In genomic region chr20:50911716-50912115, GRCh38 we compare ENCODE assay signal across 1 cellular context.
TF ChIP-seq lines count a peak whose summit lies in the region.

No MANE protein-coding gene starts in this region.

TF ChIP-seq in K562, 482 proteins besides CTCF, POLR2A, EP300 and RAD21:
- TF ChIP-seq CCNT2 (IDR thresholded peaks at IDR 0.05; ENCODE audit: borderline replicate concordance, extremely low read depth, insufficient read length, low read depth, low read length) (peak; percentile 17), NR2C1 (IDR thresholded peaks at IDR 0.05) (no peak), NR2C1 (tag; IDR thresholded peaks at IDR 0.05) (no peak), PBX2 (CRISPR knock-in tag; IDR thresholded peaks at IDR 0.05; ENCODE audit: low read depth) (no peak), PBX2 (tag; conservative IDR thresholded peaks at IDR 0.05; ENCODE audit: low read depth) (no peak), MTA2 (IDR thresholded peaks at IDR 0.05; ENCODE audit: low read depth) (peak; percentile 49; the same call in 1 of the 2 replicates), CBFA2T3 (IDR thresholded peaks at IDR 0.05) (peak; percentile 79), TBL1XR1 (IDR thresholded peaks at IDR 0.05; ENCODE audit: low read length in 2 of 2) (peak in 1 of 2 experiments; percentile 40; a peak in 1 of 4 replicates), ARID1B (IDR thresholded peaks at IDR 0.05) (peak; percentile 82), SMARCA4 (IDR thresholded peaks at IDR 0.05) (peak; percentile 66; the same call in 1 of the 2 replicates), TCF3 (CRISPR knock-in tag; IDR thresholded peaks at IDR 0.05) (peak; percentile 44; the same call in 1 of the 2 replicates), RCOR1 (IDR thresholded peaks at IDR 0.05; ENCODE audit: borderline replicate concordance in 1 of 2, low read depth in 2 of 2, low read length in 2 of 2) (peak in 1 of 2 experiments; percentile 75; a peak in 1 of 4 replicates), NCOR1 (IDR thresholded peaks at IDR 0.05) (peak; percentile 55; the same call in 1 of the 2 replicates), TEAD4 (IDR thresholded peaks at IDR 0.05; ENCODE audit: low read length) (peak; percentile 60), TEAD4 (CRISPR knock-in tag; IDR thresholded peaks at IDR 0.05; ENCODE audit: borderline replicate concordance) (no peak), HDAC1 (IDR thresholded peaks at IDR 0.05) (peak in 1 of 2 experiments; percentile 40; a peak in 1 of 4 replicates), DPF2 (IDR thresholded peaks at IDR 0.05) (peak; percentile 80), ZC3H11A (IDR thresholded peaks at IDR 0.05; ENCODE audit: low read depth, low read length) (no peak), ZNF174 (CRISPR knock-in tag; IDR thresholded peaks at IDR 0.05) (no peak), RBM25 (IDR thresholded peaks at IDR 0.05; ENCODE audit: low read depth, low read length, severe bottlenecking) (no peak), SOX6 (IDR thresholded peaks at IDR 0.05) (peak; percentile 86), CBFA2T2 (conservative IDR thresholded peaks at IDR 0.05) (peak; percentile 52), CREB3L1 (IDR thresholded peaks at IDR 0.05; ENCODE audit: borderline replicate concordance, low read depth) (no peak), CTBP1 (IDR thresholded peaks at IDR 0.05; ENCODE audit: borderline replicate concordance) (peak; percentile 23; the same call in 1 of the 2 replicates), VEZF1 (CRISPR knock-in tag; IDR thresholded peaks at IDR 0.05) (peak; percentile 12; the same call in 1 of the 2 replicates), RBM14 (IDR thresholded peaks at IDR 0.05; ENCODE audit: borderline replicate concordance, insufficient read depth, low read depth, low read length) (no peak), CBX3 (IDR thresholded peaks at IDR 0.05; ENCODE audit: borderline replicate concordance in 1 of 2, low read length in 2 of 2) (no peak), SMARCE1 (IDR thresholded peaks at IDR 0.05) (peak; percentile 54; the same call in 1 of the 2 replicates), ESRRB (CRISPR knock-in tag; IDR thresholded peaks at IDR 0.05; ENCODE audit: borderline replicate concordance) (no peak), ZNF280A (IDR thresholded peaks at IDR 0.05; ENCODE audit: low read depth, partially characterized antibody) (no peak), TAL1 (IDR thresholded peaks at IDR 0.05) (peak; percentile 64), NFE2 (IDR thresholded peaks at IDR 0.05; ENCODE audit: low read depth) (no peak), ZNF3 (CRISPR knock-in tag; IDR thresholded peaks at IDR 0.05) (no peak), HMBOX1 (IDR thresholded peaks at IDR 0.05) (0 out of 2 replicates have a peak, but pooled peaks have one; percentile 38), CREBBP (IDR thresholded peaks at IDR 0.05; ENCODE audit: low read depth, low read length) (no peak), ZEB2 (IDR thresholded peaks at IDR 0.05) (no peak)
